Comparison of ENCODE assay signal across 9 cellular contexts in the genomic region with DNA sequence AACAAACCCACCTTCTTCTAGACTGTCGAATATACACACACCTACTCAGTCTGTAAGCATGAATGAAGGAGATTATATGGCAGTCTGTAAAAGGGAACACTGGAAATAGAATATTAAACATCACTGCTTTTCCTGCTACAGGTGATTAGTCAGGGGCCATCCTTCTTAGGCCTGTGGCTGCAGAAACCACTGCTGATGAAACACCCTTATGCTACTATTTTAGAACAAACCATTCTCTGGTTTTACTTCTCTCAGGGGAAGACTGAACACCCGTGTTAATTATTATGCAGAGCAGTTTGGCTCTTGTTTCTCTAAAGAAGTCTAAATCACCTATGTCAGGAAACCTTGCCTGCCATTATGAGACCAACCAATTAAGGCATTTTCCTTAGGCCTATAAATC.
DNase-seq lines count a peak whose midpoint lies in the region; ATAC-seq and TF ChIP-seq lines count a peak whose summit lies in the region.
"Had no signal": no experiment of that assay in that cellular context is flagged by ENCODE, and none has a peak within 500 bp of the region (broad histone marks: within the 10 kb centered on the region; RNA-seq: fewer than 3 reads in every experiment).

No MANE protein-coding gene starts in this region.

- H3K27me3 ChIP-seq in Peyer's patch: no peaks in the 10 kb centered on the region

- no peak overlapping the region for H3K27ac ChIP-seq in Peyer's patch

- TF ChIP-seq CTCF in epithelial cell of esophagus (IDR thresholded peaks at IDR 0.05; ENCODE audit: insufficient read depth, low read depth, low read length, missing control alignments) (no peak), Peyer's patch (IDR thresholded peaks at IDR 0.05) (no peak)

- DNase-seq in epithelial cell of esophagus (ENCODE audit: low read depth) (peak; percentile 18), NCI-H2081 treated with DMSO at 0.1 percent for 48 hours (lab: John Stamatoyannopoulos, UW) (no peak), Peyer's patch (no peak), NCI-H2107 treated with DMSO at 0.1 percent for 48 hours (lab: John Stamatoyannopoulos, UW; ENCODE audit: unreplicated experiment) (no peak)
- DNase-seq in activated naive CD4-positive, alpha-beta T cell treated with Interleukin-2 at 50 U/mL for 16 hours: no peak
- DNase-seq: effector memory CD8-positive, alpha-beta T cell had no signal

- H3K4me3 ChIP-seq in epithelial cell of esophagus (ENCODE audit: low read length) (no peak overlapping the region), Peyer's patch (no peak overlapping the region)

- no peak for TF ChIP-seq POLR2A in Peyer's patch (IDR thresholded peaks at IDR 0.05)

- peaks cover 0 to 3% (median 0%) of the 10 kb centered on the region in 4 donors for H3K4me1 ChIP-seq in Peyer's patch

- peaks cover 0 to 4% (median 0%) of the 10 kb centered on the region in 4 donors for H3K9me3 ChIP-seq in Peyer's patch

- no peaks in the 10 kb centered on the region for H3K36me3 ChIP-seq in Peyer's patch

- ATAC-seq in GM18873 (IDR thresholded peaks at IDR 0.05; ENCODE audit: low FRiP score, unreplicated experiment) (peak; percentile 81), GM21717 (IDR thresholded peaks at IDR 0.05; ENCODE audit: unreplicated experiment) (peak; percentile 76), HG03432 (IDR thresholded peaks at IDR 0.05; ENCODE audit: unreplicated experiment) (peak; percentile 79)
- ATAC-seq: effector memory CD8-positive, alpha-beta T cell had no signal
